8 cellular contexts compared by ENCODE assay signal in the genomic region with DNA sequence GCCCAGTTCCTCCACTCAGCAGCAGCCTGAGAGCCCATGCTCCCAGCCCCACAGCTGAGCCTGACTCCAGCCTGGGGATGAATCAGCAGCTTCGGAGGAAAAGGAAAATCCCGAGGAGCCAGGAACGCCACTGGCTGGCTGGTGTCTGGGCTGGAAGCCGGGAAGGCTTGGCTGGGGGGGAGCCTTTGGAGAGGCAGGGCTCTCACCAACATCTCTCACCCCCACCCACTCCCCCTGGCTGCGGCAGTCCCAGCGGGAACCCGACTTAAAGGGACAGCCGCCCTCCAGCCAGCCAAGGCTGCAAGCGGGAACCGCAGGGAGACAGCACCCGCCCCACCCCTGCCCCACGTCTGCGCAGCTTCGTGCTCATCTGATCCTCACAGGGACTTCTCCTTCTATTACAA.
DNase-seq lines count a peak whose midpoint lies in the region; ATAC-seq and TF ChIP-seq lines count a peak whose summit lies in the region.

No MANE protein-coding gene starts in this region.

- peak; percentile 34 for DNase-seq in SHP77 treated with DMSO at 0.1 percent for 48 hours (lab: John Stamatoyannopoulos, UW)
- DNase-seq in foreskin fibroblast = peak; percentile 86 to 95
- DNase-seq in nucleus accumbens (lab: John Stamatoyannopoulos, UW) = peak; percentile 50 to 96 (median 88)
- no peak for DNase-seq in NK-92 (lab: John Stamatoyannopoulos, UW; ENCODE audit: unreplicated experiment)
- DNase-seq in LoVo (ENCODE audit: low spot score) = no peak

- peak overlapping the region in 8 of 11 experiments; percentile 62 to 86 (median 76); a peak in 16 of 22 replicates for H3K27ac ChIP-seq in BLaER1 treated with 17β-estradiol and CSF1 and Interleukin-3, amounts not matched to agents 10 nM and 100 nM

- H3K27me3 ChIP-seq in BLaER1 treated with 17β-estradiol and CSF1 and Interleukin-3, amounts not matched to agents 10 nM and 100 nM = no peaks in the 10 kb centered on the region

- H3K4me2 ChIP-seq in BLaER1 treated with 17β-estradiol and CSF1 and Interleukin-3, amounts not matched to agents 10 nM and 100 nM = peak overlapping the region in 5 of 11 experiments; percentile 94 to 99 (median 94); a peak in 10 of 22 replicates

- no peaks in the 10 kb centered on the region for H3K9me3 ChIP-seq in BLaER1 treated with 17β-estradiol and CSF1 and Interleukin-3, amounts not matched to agents 10 nM and 100 nM (replicated peaks in 1 of 11)

- ATAC-seq in GM19463 (IDR thresholded peaks at IDR 0.05; ENCODE audit: unreplicated experiment) (no peak), GM18520 (IDR thresholded peaks at IDR 0.05; ENCODE audit: unreplicated experiment) (no peak)

- peak overlapping the region in 5 of 11 experiments; percentile 14 to 76 (median 58); a peak in 6 of 22 replicates for H3K9ac ChIP-seq in BLaER1 treated with 17β-estradiol and CSF1 and Interleukin-3, amounts not matched to agents 10 nM and 100 nM

- peaks cover 36 to 74% (median 49%) of the 10 kb centered on the region in 10 experiments for H3K4me1 ChIP-seq in BLaER1 treated with 17β-estradiol and CSF1 and Interleukin-3, amounts not matched to agents 10 nM and 100 nM

- peaks cover 39 to 100% (median 87%) of the 10 kb centered on the region in 11 experiments; a peak in 20 of 22 replicates for H4K20me1 ChIP-seq in BLaER1 treated with 17β-estradiol and CSF1 and Interleukin-3, amounts not matched to agents 10 nM and 100 nM

- TF ChIP-seq CTCF in foreskin fibroblast (IDR thresholded peaks at IDR 0.05; ENCODE audit: low read depth, low read length) = peak; percentile 5

- no peak overlapping the region; a peak in 1 of 20 replicates for H3K4me3 ChIP-seq in BLaER1 treated with 17β-estradiol and CSF1 and Interleukin-3, amounts not matched to agents 10 nM and 100 nM
- H3K4me3 ChIP-seq in foreskin fibroblast (ENCODE audit: low read depth in 1 of 2, low read length in 2 of 2) = peak overlapping the region; percentile 52 to 65

- peaks cover 28 to 69% (median 55%) of the 10 kb centered on the region in 11 experiments for H3K36me3 ChIP-seq in BLaER1 treated with 17β-estradiol and CSF1 and Interleukin-3, amounts not matched to agents 10 nM and 100 nM

Comparison
In these comparisons a context has a peak if more than half of its experiments do, and no peak if none do; other contexts are left out.
1. H3K4me3 ChIP-seq: peak in foreskin fibroblast (2 of 2); none in BLaER1 treated with 17β-estradiol and CSF1 and Interleukin-3, amounts not matched to agents 10 nM and 100 nM (0 of 10).
2. DNase-seq: peak in SHP77 treated with DMSO at 0.1 percent for 48 hours (single experiment), foreskin fibroblast (2 of 2) and nucleus accumbens (56 of 56); none in NK-92 (single experiment) and LoVo (single experiment).